In genomic region chr22:17418890-17419324, GRCh38 we compare ENCODE assay signal across 1 cellular context.
TF ChIP-seq lines count a peak whose summit lies in the region.

No MANE protein-coding gene starts in this region.

TF ChIP-seq in SK-N-SH treated with all-trans-retinoic acid at 6 μM for 48 hours, 23 proteins besides CTCF, POLR2A, EP300 and RAD21 (continued from another document):
- TF ChIP-seq CREB5 (CRISPR knock-in tag; IDR thresholded peaks at IDR 0.05; ENCODE audit: low read depth) (no peak), PPARA (CRISPR knock-in tag; IDR thresholded peaks at IDR 0.05; ENCODE audit: borderline replicate concordance) (no peak), TOX (CRISPR knock-in tag; IDR thresholded peaks at IDR 0.05; ENCODE audit: borderline replicate concordance) (no peak), CSRNP3 (CRISPR knock-in tag; IDR thresholded peaks at IDR 0.05) (no peak), BACH2 (CRISPR knock-in tag; IDR thresholded peaks at IDR 0.05; ENCODE audit: borderline replicate concordance) (no peak), ZNF8 (CRISPR knock-in tag; IDR thresholded peaks at IDR 0.05) (no peak)
